In genomic region chr16:11526921-11527320, GRCh38 we compare ENCODE assay signal across 2 cellular contexts.
TF ChIP-seq lines count a peak whose summit lies in the region.

No MANE protein-coding gene starts in this region.

TF ChIP-seq in GM23338, 12 proteins besides CTCF, POLR2A, EP300 and RAD21 (continued from another document):
- TF ChIP-seq, protein P1, sequence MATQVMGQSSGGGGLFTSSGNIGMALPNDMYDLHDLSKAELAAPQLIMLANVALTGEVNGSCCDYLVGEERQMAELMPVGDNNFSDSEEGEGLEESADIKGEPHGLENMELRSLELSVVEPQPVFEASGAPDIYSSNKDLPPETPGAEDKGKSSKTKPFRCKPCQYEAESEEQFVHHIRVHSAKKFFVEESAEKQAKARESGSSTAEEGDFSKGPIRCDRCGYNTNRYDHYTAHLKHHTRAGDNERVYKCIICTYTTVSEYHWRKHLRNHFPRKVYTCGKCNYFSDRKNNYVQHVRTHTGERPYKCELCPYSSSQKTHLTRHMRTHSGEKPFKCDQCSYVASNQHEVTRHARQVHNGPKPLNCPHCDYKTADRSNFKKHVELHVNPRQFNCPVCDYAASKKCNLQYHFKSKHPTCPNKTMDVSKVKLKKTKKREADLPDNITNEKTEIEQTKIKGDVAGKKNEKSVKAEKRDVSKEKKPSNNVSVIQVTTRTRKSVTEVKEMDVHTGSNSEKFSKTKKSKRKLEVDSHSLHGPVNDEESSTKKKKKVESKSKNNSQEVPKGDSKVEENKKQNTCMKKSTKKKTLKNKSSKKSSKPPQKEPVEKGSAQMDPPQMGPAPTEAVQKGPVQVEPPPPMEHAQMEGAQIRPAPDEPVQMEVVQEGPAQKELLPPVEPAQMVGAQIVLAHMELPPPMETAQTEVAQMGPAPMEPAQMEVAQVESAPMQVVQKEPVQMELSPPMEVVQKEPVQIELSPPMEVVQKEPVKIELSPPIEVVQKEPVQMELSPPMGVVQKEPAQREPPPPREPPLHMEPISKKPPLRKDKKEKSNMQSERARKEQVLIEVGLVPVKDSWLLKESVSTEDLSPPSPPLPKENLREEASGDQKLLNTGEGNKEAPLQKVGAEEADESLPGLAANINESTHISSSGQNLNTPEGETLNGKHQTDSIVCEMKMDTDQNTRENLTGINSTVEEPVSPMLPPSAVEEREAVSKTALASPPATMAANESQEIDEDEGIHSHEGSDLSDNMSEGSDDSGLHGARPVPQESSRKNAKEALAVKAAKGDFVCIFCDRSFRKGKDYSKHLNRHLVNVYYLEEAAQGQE (IDR thresholded peaks at IDR 0.05; ENCODE audit: unreplicated experiment) = no peak
- no peak for TF ChIP-seq CREB1 (CRISPR knock-in tag; IDR thresholded peaks at IDR 0.05; ENCODE audit: low read depth)
- TF ChIP-seq, protein P2, sequence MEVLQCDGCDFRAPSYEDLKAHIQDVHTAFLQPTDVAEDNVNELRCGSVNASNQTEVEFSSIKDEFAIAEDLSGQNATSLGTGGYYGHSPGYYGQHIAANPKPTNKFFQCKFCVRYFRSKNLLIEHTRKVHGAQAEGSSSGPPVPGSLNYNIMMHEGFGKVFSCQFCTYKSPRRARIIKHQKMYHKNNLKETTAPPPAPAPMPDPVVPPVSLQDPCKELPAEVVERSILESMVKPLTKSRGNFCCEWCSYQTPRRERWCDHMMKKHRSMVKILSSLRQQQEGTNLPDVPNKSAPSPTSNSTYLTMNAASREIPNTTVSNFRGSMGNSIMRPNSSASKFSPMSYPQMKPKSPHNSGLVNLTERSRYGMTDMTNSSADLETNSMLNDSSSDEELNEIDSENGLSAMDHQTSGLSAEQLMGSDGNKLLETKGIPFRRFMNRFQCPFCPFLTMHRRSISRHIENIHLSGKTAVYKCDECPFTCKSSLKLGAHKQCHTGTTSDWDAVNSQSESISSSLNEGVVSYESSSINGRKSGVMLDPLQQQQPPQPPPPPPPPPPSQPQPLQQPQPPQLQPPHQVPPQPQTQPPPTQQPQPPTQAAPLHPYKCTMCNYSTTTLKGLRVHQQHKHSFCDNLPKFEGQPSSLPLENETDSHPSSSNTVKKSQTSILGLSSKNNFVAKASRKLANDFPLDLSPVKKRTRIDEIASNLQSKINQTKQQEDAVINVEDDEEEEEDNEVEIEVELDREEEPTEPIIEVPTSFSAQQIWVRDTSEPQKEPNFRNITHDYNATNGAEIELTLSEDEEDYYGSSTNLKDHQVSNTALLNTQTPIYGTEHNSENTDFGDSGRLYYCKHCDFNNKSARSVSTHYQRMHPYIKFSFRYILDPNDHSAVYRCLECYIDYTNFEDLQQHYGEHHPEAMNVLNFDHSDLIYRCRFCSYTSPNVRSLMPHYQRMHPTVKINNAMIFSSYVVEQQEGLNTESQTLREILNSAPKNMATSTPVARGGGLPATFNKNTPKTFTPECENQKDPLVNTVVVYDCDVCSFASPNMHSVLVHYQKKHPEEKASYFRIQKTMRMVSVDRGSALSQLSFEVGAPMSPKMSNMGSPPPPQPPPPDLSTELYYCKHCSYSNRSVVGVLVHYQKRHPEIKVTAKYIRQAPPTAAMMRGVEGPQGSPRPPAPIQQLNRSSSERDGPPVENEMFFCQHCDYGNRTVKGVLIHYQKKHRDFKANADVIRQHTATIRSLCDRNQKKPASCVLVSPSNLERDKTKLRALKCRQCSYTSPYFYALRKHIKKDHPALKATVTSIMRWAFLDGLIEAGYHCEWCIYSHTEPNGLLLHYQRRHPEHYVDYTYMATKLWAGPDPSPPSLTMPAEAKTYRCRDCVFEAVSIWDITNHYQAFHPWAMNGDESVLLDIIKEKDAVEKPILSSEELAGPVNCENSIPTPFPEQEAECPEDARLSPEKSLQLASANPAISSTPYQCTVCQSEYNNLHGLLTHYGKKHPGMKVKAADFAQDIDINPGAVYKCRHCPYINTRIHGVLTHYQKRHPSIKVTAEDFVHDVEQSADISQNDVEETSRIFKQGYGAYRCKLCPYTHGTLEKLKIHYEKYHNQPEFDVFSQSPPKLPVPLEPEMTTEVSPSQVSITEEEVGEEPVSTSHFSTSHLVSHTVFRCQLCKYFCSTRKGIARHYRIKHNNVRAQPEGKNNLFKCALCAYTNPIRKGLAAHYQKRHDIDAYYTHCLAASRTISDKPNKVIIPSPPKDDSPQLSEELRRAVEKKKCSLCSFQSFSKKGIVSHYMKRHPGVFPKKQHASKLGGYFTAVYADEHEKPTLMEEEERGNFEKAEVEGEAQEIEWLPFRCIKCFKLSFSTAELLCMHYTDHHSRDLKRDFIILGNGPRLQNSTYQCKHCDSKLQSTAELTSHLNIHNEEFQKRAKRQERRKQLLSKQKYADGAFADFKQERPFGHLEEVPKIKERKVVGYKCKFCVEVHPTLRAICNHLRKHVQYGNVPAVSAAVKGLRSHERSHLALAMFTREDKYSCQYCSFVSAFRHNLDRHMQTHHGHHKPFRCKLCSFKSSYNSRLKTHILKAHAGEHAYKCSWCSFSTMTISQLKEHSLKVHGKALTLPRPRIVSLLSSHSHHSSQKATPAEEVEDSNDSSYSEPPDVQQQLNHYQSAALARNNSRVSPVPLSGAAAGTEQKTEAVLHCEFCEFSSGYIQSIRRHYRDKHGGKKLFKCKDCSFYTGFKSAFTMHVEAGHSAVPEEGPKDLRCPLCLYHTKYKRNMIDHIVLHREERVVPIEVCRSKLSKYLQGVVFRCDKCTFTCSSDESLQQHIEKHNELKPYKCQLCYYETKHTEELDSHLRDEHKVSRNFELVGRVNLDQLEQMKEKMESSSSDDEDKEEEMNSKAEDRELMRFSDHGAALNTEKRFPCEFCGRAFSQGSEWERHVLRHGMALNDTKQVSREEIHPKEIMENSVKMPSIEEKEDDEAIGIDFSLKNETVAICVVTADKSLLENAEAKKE (CRISPR knock-in tag; IDR thresholded peaks at IDR 0.05) = no peak

TF ChIP-seq in SK-N-SH treated with all-trans-retinoic acid at 6 μM for 48 hours, 23 proteins besides CTCF, POLR2A, EP300 and RAD21 (continued from another document):
- TF ChIP-seq POU6F1 (CRISPR knock-in tag; IDR thresholded peaks at IDR 0.05; ENCODE audit: borderline replicate concordance, low read depth) (no peak), ZFP3 (CRISPR knock-in tag; IDR thresholded peaks at IDR 0.05) (no peak), ISL1 (CRISPR knock-in tag; IDR thresholded peaks at IDR 0.05) (no peak), ZNF70 (CRISPR knock-in tag; IDR thresholded peaks at IDR 0.05) (no peak), ZNF8 (CRISPR knock-in tag; IDR thresholded peaks at IDR 0.05) (no peak), PPARA (CRISPR knock-in tag; IDR thresholded peaks at IDR 0.05; ENCODE audit: borderline replicate concordance) (no peak), CREB5 (CRISPR knock-in tag; IDR thresholded peaks at IDR 0.05; ENCODE audit: low read depth) (no peak), ARNTL (CRISPR knock-in tag; IDR thresholded peaks at IDR 0.05; ENCODE audit: borderline replicate concordance, low read depth) (no peak)
